ENCODE assay signal across 1 cellular context in the genomic region with DNA sequence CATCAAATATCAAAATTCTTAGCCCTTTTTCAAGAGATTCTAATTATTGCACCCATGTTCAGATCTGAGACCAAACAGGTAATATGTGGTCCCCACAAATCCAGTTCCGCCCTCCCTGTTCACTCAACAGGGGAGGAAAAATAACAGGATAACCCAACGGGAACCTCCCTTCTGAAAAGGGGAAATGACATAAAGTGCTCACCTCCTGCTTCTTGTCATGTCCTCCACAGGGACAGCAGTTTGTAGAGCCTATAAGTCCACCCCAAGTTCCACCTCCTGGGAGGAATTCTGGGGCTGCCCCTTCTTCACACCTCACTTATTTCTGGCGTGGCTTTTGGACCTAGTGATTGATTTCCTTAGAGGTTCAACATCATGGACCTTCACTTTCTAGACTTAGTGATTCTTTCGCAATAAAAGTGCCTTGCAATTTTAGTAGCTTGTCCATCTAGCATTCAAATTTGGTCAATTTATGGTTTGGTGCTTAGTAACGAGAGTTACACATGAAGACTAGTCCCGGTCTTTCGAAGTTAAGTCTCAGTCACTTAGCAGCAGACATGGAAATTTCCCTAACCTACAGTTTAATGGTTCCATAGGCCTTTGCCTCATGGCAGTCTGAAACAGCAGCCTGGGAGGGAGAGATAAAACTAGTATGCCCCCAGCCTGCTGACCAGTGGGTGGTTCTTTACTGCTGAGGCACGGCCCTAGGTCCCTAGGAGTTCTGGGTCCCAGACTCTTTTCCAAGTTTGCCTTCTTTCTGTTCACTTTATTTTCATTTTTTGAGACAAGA.
TF ChIP-seq lines count a peak whose summit lies in the region.

No MANE protein-coding gene starts in this region.

TF ChIP-seq in HepG2, 621 proteins besides CTCF, POLR2A, EP300 and RAD21:
- TF ChIP-seq BCL6 (CRISPR knock-in tag; IDR thresholded peaks at IDR 0.05) (peak; percentile 45; the same call in 1 of the 2 replicates), CEBPB (IDR thresholded peaks at IDR 0.05; ENCODE audit: borderline replicate concordance, low read depth, low read length) (peak; percentile 81), FOSL1 (CRISPR knock-in tag; IDR thresholded peaks at IDR 0.05; ENCODE audit: borderline replicate concordance) (no peak), TCF7L2 (IDR thresholded peaks at IDR 0.05; ENCODE audit: low read depth, low read length) (no peak)
